In genomic region chr18:60247103-60247502, GRCh38 we compare ENCODE assay signal across 14 cellular contexts.
A peak's percentile ranks its signal among the peaks of the same experiment; 100 is the strongest.
DNase-seq lines count a peak whose midpoint lies in the region; ATAC-seq and TF ChIP-seq lines count a peak whose summit lies in the region.
"Had no signal": no experiment of that assay in that cellular context is flagged by ENCODE, and none has a peak within 500 bp of the region (broad histone marks: within the 10 kb centered on the region; RNA-seq: fewer than 3 reads in every experiment).

No MANE protein-coding gene starts in this region.

- no peaks in the 10 kb centered on the region for H3K9me3 ChIP-seq in endodermal cell (ENCODE audit: control insufficient read depth, low read length)
- H3K9me3 ChIP-seq: lower lobe of right lung, pancreas, Peyer's patch had no signal

- H3K27ac ChIP-seq in dorsolateral prefrontal cortex = peak overlapping the region in 35 of 59 donors; percentile 9 to 88 (median 58)
- no peak overlapping the region for H3K27ac ChIP-seq in endodermal cell (ENCODE audit: low read depth, low read length)
- H3K27ac ChIP-seq: pancreas, Peyer's patch had no signal

- H3K9me3 Mint-ChIP-seq in endodermal cell = no peaks in the 10 kb centered on the region

- WGBS in endodermal cell (ENCODE audit: insufficient coverage in 1 of 2, insufficient read length in 1 of 2), 2 experiments = 88 to 100% methylated on average over 2 to 3 of the region's 3 CpGs

- no peaks in the 10 kb centered on the region for H3K27me3 ChIP-seq in dorsolateral prefrontal cortex
- H3K27me3 ChIP-seq in endodermal cell (ENCODE audit: control insufficient read depth, insufficient read depth, low read length, poor library complexity, severe bottlenecking) = no peaks in the 10 kb centered on the region
- H3K27me3 ChIP-seq: pancreas, Peyer's patch had no signal

- H3K9ac ChIP-seq in endodermal cell (ENCODE audit: extremely low read depth, low read length, poor library complexity, severe bottlenecking) = no peak overlapping the region

- H3K36me3 ChIP-seq in endodermal cell (ENCODE audit: control insufficient read depth, insufficient read depth, low read length) = no peaks in the 10 kb centered on the region
- H3K36me3 ChIP-seq: lower lobe of right lung, pancreas, Peyer's patch had no signal

- H3K4me3 ChIP-seq in dorsolateral prefrontal cortex (no peak overlapping the region), endodermal cell (ENCODE audit: low read length) (no peak overlapping the region)
- H3K4me3 ChIP-seq: lower lobe of right lung, pancreas, Peyer's patch had no signal

- intact Hi-C loops in dorsolateral prefrontal cortex (cut with DNase I) = no loop called here
- intact Hi-C loops in Right ventricle myocardium superior (cut with DNase I) = no loop called here

- no peaks in the 10 kb centered on the region for H3K36me3 Mint-ChIP-seq in endodermal cell (ENCODE audit: low read depth)

- H3K4me1 ChIP-seq in endodermal cell (ENCODE audit: control insufficient read depth, insufficient read depth, low read length) = no peaks in the 10 kb centered on the region
- H3K4me1 ChIP-seq: lower lobe of right lung, pancreas, Peyer's patch had no signal

- H3K4me3 Mint-ChIP-seq in endodermal cell = no peak overlapping the region

- TF ChIP-seq CTCF in dorsolateral prefrontal cortex (IDR thresholded peaks at IDR 0.05 in 54 of 56, conservative IDR thresholded peaks at IDR 0.05 in 2 of 56; ENCODE audit: low read depth in 1 of 56, partially characterized antibody in 56 of 56) (no peak), endodermal cell (conservative IDR thresholded peaks at IDR 0.05) (no peak)

- no peaks in the 10 kb centered on the region for H3K27me3 Mint-ChIP-seq in endodermal cell (ENCODE audit: insufficient read depth)

- peak; percentile 92 for ATAC-seq in GM18907 (IDR thresholded peaks at IDR 0.05; ENCODE audit: unreplicated experiment)
- peak; percentile 75 for ATAC-seq in GM21737 (IDR thresholded peaks at IDR 0.05; ENCODE audit: unreplicated experiment)
- peak; percentile 67 for ATAC-seq in HG03135 (IDR thresholded peaks at IDR 0.05; ENCODE audit: unreplicated experiment)
- no peak for ATAC-seq in Right ventricle myocardium superior (ENCODE audit: poor library complexity)
- ATAC-seq: lower lobe of right lung, pancreas had no signal

- DNase-seq in dorsolateral prefrontal cortex (no peak), endodermal cell (no peak), Right ventricle myocardium superior (no peak)
- DNase-seq in stimulated activated CD4-positive, alpha-beta T cell treated with anti-CD3 and anti-CD28 coated beads, Interleukin-4, amount 100 ng/mL, for 4 hours = no peak
- no peak for DNase-seq in activated CD4-positive, alpha-beta T cell treated with anti-CD3 and anti-CD28 coated beads for 4 hours
- DNase-seq: effector CD4-positive, alpha-beta T cell; head of caudate nucleus; lower lobe of right lung; NCI-H2029 treated with DMSO at 0.1 percent for 48 hours; pancreas; Peyer's patch had no signal

- H3K27ac Mint-ChIP-seq in endodermal cell = no peak overlapping the region

- no peaks in the 10 kb centered on the region for H3K4me1 Mint-ChIP-seq in endodermal cell
